Comparison of ENCODE assay signal across 8 cellular contexts in genomic region chr9:127561491-127562270, GRCh38. TPM values are rescaled to one million over a fixed set of nuclear protein-coding genes. Genes with fewer than 3 reads are reported as not detected.
DNase-seq lines count a peak whose midpoint lies in the region; ATAC-seq and TF ChIP-seq lines count a peak whose summit lies in the region.

No MANE protein-coding gene starts in this region.

- H3K4me1 ChIP-seq in adrenal gland (replicated peaks in 1 of 2), result peaks cover 63 to 83% of the 10 kb centered on the region in 2 donors
- peaks cover 39% of the 10 kb centered on the region for H3K4me1 ChIP-seq in right cardiac atrium (ENCODE audit: control insufficient read depth, insufficient read depth, low read length)

- no peaks in the 10 kb centered on the region for H3K9me3 ChIP-seq in adrenal gland (replicated peaks in 1 of 3)
- H3K9me3 ChIP-seq in right cardiac atrium (ENCODE audit: control insufficient read depth, low read length), result no peaks in the 10 kb centered on the region

- peak in 1 of 2 donors; percentile 51 for TF ChIP-seq POLR2A in adrenal gland (IDR thresholded peaks at IDR 0.05)

- 17 to 22% (median 18%) methylated on average over 15 to 16 of the region's 16 CpGs for WGBS in adrenal gland, 4 donors
- 38% methylated on average over 16 of the region's 16 CpGs for WGBS in right cardiac atrium

- H3K27me3 ChIP-seq in adrenal gland (no peaks in the 10 kb centered on the region), right cardiac atrium (ENCODE audit: control insufficient read depth, insufficient read depth) (no peaks in the 10 kb centered on the region)

- H3K27ac ChIP-seq in adrenal gland (peak overlapping the region; percentile 70 to 94 (median 88)), right cardiac atrium (ENCODE audit: low read length) (peak overlapping the region; percentile 94)

- H3K4me3 ChIP-seq in adrenal gland, result no peak overlapping the region
- H3K4me3 ChIP-seq in right cardiac atrium (ENCODE audit: low read length), result no peak overlapping the region

- peak in 1 of 6 experiments; percentile 11 for TF ChIP-seq CTCF in adrenal gland (IDR thresholded peaks at IDR 0.05)

- peak; percentile 93 for DNase-seq in AG08396 (ENCODE audit: low spot score)
- DNase-seq in LoVo (ENCODE audit: low spot score), result peak; percentile 95
- peak; percentile 78 to 97 (median 93) for DNase-seq in adrenal gland
- DNase-seq in right cardiac atrium, result peak; percentile 87 to 91 (median 90)
- DNase-seq in smooth muscle cell of the brain vasculature (ENCODE audit: low read depth, low spot score), result peak; percentile 97
- DNase-seq in NCI-H2081 (lab: John Stamatoyannopoulos, UW), result no peak

- peaks cover 0 to 14% of the 10 kb centered on the region in 2 donors for H3K36me3 ChIP-seq in adrenal gland (replicated peaks in 1 of 2)

- peak; percentile 73 to 86 for ATAC-seq in right cardiac atrium
- ATAC-seq in GM19395 (IDR thresholded peaks at IDR 0.05; ENCODE audit: unreplicated experiment), result no peak
- no peak for ATAC-seq in GM19455 (IDR thresholded peaks at IDR 0.05; ENCODE audit: unreplicated experiment)

- intact Hi-C loops in adrenal gland (cut with DNase I) (no loop called here), right cardiac atrium (cut with DNase I) (no loop called here)

RNA-seq across cellular contexts. Expression of gene STXBP1, which starts 50.4 kb away (rescaled TPM):
- total RNA-seq in adrenal gland (100 to 1,000 TPM in 1 of 8 donors, 10 to 100 TPM in 7; 36.1 to 169 (median 69.5) TPM), right cardiac atrium (10 to 100 TPM; 30.0 to 43.3 (median 41.2) TPM)
- polyA plus RNA-seq in adrenal gland (10 to 100 TPM; 29.4 to 61.6 (median 29.7) TPM), right cardiac atrium (19.4 TPM)

Comparison
In these comparisons a context has a peak if more than half of its experiments do, and no peak if none do; other contexts are left out.
1. DNase-seq: peak in AG08396 (single experiment), LoVo (single experiment), adrenal gland (7 of 7), right cardiac atrium (3 of 3) and smooth muscle cell of the brain vasculature (single experiment); none in NCI-H2081 (0 of 2).
2. ATAC-seq: peak in right cardiac atrium (2 of 2); none in GM19395 (single experiment) and GM19455 (single experiment).